In the genomic region with DNA sequence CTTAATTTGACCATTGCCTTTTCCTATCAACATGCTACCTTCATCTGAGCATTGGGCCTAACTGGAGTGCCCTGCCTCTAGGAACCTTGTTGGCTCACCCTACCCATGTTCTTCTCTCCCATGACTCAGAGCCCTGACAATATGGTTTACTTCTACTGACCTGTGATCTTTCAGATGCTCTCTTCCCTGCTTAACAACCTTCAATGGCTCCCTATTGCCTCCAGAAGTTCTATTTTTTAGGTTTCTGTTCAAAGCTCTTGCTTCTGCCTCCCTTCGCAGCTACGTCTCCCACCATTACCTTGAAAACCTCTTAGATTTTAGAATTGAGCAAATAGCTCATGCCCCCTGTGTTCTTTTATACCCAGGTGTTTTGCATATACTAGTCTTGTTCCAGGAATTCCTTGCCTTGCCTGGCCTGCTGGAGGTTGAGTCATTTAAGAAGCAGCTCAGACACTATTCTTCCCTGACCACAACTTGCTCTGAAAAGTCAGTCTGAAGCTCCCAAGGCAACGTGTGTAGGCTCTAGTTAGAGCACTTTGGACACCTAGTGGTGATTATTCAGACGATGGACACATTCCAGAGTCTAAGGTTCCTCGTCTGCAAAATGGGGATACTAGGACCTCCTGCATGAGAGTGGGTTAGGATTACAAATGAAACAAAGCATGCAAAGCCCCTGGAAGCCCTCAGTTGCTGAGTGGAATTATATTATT, we compare ENCODE assay signal across 11 cellular contexts.
DNase-seq lines count a peak whose midpoint lies in the region; ATAC-seq and TF ChIP-seq lines count a peak whose summit lies in the region.
"Had no signal": no experiment of that assay in that cellular context is flagged by ENCODE, and none has a peak within 500 bp of the region (broad histone marks: within the 10 kb centered on the region; RNA-seq: fewer than 3 reads in every experiment).

No MANE protein-coding gene starts in this region.

- DNase-seq in CMK (ENCODE audit: low read depth), result peak; percentile 25
- DNase-seq in chondrocyte (ENCODE audit: low spot score), result no peak
- no peak for DNase-seq in neural crest cell (ENCODE audit: low read depth, low spot score)
- no peak for DNase-seq in activated naive CD4-positive, alpha-beta T cell treated with anti-CD3 and anti-CD28 coated beads, Interleukin-2, amount 50 U/mL, for 16 hours
- DNase-seq in T-helper 9 cell, result no peak
- DNase-seq: NCI-H2171 treated with DMSO at 0.1 percent for 48 hours; ovary; stimulated activated naive CD4-positive, alpha-beta T cell had no signal

- H3K9me3 ChIP-seq in Loucy (ENCODE audit: insufficient read depth, low read depth, low read length), result no peaks in the 10 kb centered on the region
- H3K9me3 ChIP-seq: ovary had no signal

- H3K4me2 ChIP-seq in Loucy (ENCODE audit: low read depth, low read length, poor library complexity, severe bottlenecking), result no peak overlapping the region

- H3K36me3 Mint-ChIP-seq in chondrocyte (ENCODE audit: low read depth) (no peaks in the 10 kb centered on the region), neural crest cell (ENCODE audit: low read depth) (no peaks in the 10 kb centered on the region)

- H3K4me3 ChIP-seq in Loucy (ENCODE audit: low read length, poor library complexity, severe bottlenecking), result no peak overlapping the region
- H3K4me3 ChIP-seq: ovary had no signal

- no peak overlapping the region for H2AFZ ChIP-seq in Loucy (ENCODE audit: low read length)

- no peaks in the 10 kb centered on the region for H3F3A ChIP-seq in Loucy (ENCODE audit: low read depth)

- H4K20me1 ChIP-seq in Loucy (ENCODE audit: insufficient read depth, low read length, poor library complexity, severe bottlenecking), result no peaks in the 10 kb centered on the region

- H3K27me3 ChIP-seq in Loucy (ENCODE audit: insufficient read depth, low read length, poor library complexity, severe bottlenecking), result no peaks in the 10 kb centered on the region
- H3K27me3 ChIP-seq: ovary had no signal

- H3K27me3 Mint-ChIP-seq in chondrocyte (ENCODE audit: low read depth), result peaks cover 6% of the 10 kb centered on the region
- H3K27me3 Mint-ChIP-seq in neural crest cell (ENCODE audit: low read depth), result peaks cover 7% of the 10 kb centered on the region

- H3K9me3 Mint-ChIP-seq in chondrocyte (ENCODE audit: low read depth), result no peaks in the 10 kb centered on the region
- H3K9me3 Mint-ChIP-seq in neural crest cell, result no peaks in the 10 kb centered on the region

- no peak overlapping the region for H3K4me3 Mint-ChIP-seq in chondrocyte (ENCODE audit: unreplicated experiment)
- no peak overlapping the region for H3K4me3 Mint-ChIP-seq in neural crest cell

- H3K4me1 ChIP-seq in Loucy (ENCODE audit: insufficient read depth, low read length, poor library complexity, severe bottlenecking), result peaks cover 19% of the 10 kb centered on the region

- H3K27ac Mint-ChIP-seq in chondrocyte (ENCODE audit: unreplicated experiment), result no peak overlapping the region
- H3K27ac Mint-ChIP-seq in neural crest cell (ENCODE audit: unreplicated experiment), result no peak overlapping the region

- no peaks in the 10 kb centered on the region for H3K9me2 ChIP-seq in Loucy (replicated peaks; ENCODE audit: low read depth, low read length)

- no peak overlapping the region for H3K9ac ChIP-seq in Loucy (ENCODE audit: low read depth, low read length, poor library complexity, severe bottlenecking)

- no peak for ATAC-seq in HG03432 (IDR thresholded peaks at IDR 0.05; ENCODE audit: unreplicated experiment)
- ATAC-seq in GM19324 (IDR thresholded peaks at IDR 0.05; ENCODE audit: low FRiP score, unreplicated experiment), result no peak

- H3K4me1 Mint-ChIP-seq in chondrocyte (ENCODE audit: low read depth) (peaks cover 5% of the 10 kb centered on the region), neural crest cell (peaks cover 6% of the 10 kb centered on the region)

- H3K36me3 ChIP-seq in Loucy (ENCODE audit: insufficient read depth, low read length), result no peaks in the 10 kb centered on the region
- H3K36me3 ChIP-seq: ovary had no signal

- TF ChIP-seq CTCF in Loucy (conservative IDR thresholded peaks at IDR 0.05; ENCODE audit: low read length) (peak; percentile 48), chondrocyte (IDR thresholded peaks at IDR 0.05) (peak; percentile 48), neural crest cell (conservative IDR thresholded peaks at IDR 0.05) (peak; percentile 43)

- H3K79me2 ChIP-seq in Loucy (ENCODE audit: insufficient read depth, low read length), result no peaks in the 10 kb centered on the region
